Comparison of ENCODE assay signal across 1 cellular context in the genomic region with DNA sequence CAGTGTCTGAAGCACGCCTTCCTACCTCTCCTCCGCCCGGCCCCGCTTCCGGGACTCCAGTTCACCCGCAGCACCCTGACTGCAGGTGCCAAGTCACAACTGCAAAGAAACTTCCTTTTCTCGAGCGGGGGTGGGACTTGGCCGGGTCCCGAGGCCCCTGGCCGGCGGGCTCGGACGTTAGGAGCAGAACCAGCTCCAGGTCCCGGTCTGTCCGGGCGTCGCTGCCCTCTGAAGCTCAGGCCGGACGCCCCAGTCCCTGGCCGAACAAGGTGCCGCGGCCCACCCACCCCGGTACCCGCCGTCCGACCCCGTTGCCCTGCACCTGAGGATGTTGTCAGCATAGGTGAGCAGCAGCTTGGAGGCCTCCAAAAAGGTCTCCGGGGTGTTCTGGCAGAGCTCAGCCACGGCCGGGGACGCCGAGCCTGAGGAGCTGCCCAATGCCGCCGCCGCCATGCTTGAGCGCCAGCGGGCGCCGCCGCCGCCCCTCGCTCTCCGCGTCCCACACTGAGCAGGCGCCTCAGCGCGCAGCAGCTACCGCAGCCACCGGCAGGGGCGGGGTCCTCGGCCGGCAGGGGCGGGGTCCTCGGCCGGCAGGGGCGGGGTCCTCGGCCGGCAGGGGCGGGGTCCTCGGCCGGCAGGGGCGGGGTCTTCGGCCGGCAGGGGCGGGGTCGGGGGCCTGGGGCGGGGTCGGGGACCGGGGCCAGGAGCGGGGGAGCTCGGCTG.
TF ChIP-seq lines count a peak whose summit lies in the region.

A gene with protein sequence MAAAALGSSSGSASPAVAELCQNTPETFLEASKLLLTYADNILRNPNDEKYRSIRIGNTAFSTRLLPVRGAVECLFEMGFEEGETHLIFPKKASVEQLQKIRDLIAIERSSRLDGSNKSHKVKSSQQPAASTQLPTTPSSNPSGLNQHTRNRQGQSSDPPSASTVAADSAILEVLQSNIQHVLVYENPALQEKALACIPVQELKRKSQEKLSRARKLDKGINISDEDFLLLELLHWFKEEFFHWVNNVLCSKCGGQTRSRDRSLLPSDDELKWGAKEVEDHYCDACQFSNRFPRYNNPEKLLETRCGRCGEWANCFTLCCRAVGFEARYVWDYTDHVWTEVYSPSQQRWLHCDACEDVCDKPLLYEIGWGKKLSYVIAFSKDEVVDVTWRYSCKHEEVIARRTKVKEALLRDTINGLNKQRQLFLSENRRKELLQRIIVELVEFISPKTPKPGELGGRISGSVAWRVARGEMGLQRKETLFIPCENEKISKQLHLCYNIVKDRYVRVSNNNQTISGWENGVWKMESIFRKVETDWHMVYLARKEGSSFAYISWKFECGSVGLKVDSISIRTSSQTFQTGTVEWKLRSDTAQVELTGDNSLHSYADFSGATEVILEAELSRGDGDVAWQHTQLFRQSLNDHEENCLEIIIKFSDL (minus strand): TSS at position 506 of the 723 bp plus-strand sequence. CDS start 53 bp downstream, at position 453.

TF ChIP-seq in HepG2, 621 proteins besides CTCF, POLR2A, EP300 and RAD21 (continued from another document and continues in another):
- no peak for TF ChIP-seq ZNF597 (CRISPR knock-in tag; IDR thresholded peaks at IDR 0.05)
- TF ChIP-seq PCBP1 (IDR thresholded peaks at IDR 0.05; ENCODE audit: borderline replicate concordance, low read depth, low read length): no peak
- TF ChIP-seq CAMTA2 (CRISPR knock-in tag; IDR thresholded peaks at IDR 0.05; ENCODE audit: borderline replicate concordance): no peak
- no peak for TF ChIP-seq ZNF570 (CRISPR knock-in tag; IDR thresholded peaks at IDR 0.05; ENCODE audit: borderline replicate concordance)
- no peak for TF ChIP-seq NR2F2 (IDR thresholded peaks at IDR 0.05; ENCODE audit: borderline replicate concordance, low read depth)
- TF ChIP-seq, protein P1, sequence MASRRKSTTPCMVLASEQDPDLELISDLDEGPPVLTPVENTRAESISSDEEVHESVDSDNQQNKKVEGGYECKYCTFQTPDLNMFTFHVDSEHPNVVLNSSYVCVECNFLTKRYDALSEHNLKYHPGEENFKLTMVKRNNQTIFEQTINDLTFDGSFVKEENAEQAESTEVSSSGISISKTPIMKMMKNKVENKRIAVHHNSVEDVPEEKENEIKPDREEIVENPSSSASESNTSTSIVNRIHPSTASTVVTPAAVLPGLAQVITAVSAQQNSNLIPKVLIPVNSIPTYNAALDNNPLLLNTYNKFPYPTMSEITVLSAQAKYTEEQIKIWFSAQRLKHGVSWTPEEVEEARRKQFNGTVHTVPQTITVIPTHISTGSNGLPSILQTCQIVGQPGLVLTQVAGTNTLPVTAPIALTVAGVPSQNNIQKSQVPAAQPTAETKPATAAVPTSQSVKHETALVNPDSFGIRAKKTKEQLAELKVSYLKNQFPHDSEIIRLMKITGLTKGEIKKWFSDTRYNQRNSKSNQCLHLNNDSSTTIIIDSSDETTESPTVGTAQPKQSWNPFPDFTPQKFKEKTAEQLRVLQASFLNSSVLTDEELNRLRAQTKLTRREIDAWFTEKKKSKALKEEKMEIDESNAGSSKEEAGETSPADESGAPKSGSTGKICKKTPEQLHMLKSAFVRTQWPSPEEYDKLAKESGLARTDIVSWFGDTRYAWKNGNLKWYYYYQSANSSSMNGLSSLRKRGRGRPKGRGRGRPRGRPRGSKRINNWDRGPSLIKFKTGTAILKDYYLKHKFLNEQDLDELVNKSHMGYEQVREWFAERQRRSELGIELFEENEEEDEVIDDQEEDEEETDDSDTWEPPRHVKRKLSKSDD (CRISPR knock-in tag; IDR thresholded peaks at IDR 0.05; ENCODE audit: low read depth): peak; percentile 19; the same call in 1 of the 2 replicates
- no peak for TF ChIP-seq ZNF672 (CRISPR knock-in tag; IDR thresholded peaks at IDR 0.05)
- TF ChIP-seq, protein P2, sequence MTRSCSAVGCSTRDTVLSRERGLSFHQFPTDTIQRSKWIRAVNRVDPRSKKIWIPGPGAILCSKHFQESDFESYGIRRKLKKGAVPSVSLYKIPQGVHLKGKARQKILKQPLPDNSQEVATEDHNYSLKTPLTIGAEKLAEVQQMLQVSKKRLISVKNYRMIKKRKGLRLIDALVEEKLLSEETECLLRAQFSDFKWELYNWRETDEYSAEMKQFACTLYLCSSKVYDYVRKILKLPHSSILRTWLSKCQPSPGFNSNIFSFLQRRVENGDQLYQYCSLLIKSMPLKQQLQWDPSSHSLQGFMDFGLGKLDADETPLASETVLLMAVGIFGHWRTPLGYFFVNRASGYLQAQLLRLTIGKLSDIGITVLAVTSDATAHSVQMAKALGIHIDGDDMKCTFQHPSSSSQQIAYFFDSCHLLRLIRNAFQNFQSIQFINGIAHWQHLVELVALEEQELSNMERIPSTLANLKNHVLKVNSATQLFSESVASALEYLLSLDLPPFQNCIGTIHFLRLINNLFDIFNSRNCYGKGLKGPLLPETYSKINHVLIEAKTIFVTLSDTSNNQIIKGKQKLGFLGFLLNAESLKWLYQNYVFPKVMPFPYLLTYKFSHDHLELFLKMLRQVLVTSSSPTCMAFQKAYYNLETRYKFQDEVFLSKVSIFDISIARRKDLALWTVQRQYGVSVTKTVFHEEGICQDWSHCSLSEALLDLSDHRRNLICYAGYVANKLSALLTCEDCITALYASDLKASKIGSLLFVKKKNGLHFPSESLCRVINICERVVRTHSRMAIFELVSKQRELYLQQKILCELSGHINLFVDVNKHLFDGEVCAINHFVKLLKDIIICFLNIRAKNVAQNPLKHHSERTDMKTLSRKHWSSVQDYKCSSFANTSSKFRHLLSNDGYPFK (CRISPR knock-in tag; IDR thresholded peaks at IDR 0.05; ENCODE audit: borderline replicate concordance): peak; percentile 61; the same call in 1 of the 2 replicates
- TF ChIP-seq MIER2 (CRISPR knock-in tag; IDR thresholded peaks at IDR 0.05): no peak
- TF ChIP-seq PRDM4 (CRISPR knock-in tag; IDR thresholded peaks at IDR 0.05; ENCODE audit: borderline replicate concordance): no peak
- TF ChIP-seq TERF1 (CRISPR knock-in tag; IDR thresholded peaks at IDR 0.05): no peak
- TF ChIP-seq KMT2B (CRISPR knock-in tag; IDR thresholded peaks at IDR 0.05): peak; percentile 60
- TF ChIP-seq, protein P3, sequence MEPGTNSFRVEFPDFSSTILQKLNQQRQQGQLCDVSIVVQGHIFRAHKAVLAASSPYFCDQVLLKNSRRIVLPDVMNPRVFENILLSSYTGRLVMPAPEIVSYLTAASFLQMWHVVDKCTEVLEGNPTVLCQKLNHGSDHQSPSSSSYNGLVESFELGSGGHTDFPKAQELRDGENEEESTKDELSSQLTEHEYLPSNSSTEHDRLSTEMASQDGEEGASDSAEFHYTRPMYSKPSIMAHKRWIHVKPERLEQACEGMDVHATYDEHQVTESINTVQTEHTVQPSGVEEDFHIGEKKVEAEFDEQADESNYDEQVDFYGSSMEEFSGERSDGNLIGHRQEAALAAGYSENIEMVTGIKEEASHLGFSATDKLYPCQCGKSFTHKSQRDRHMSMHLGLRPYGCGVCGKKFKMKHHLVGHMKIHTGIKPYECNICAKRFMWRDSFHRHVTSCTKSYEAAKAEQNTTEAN (CRISPR knock-in tag; conservative IDR thresholded peaks at IDR 0.05): peak; percentile 62
- peak; percentile 61 for TF ChIP-seq RBM39 (IDR thresholded peaks at IDR 0.05; ENCODE audit: low read depth, low read length, poor library complexity, severe bottlenecking)
- TF ChIP-seq CENPX (CRISPR knock-in tag; IDR thresholded peaks at IDR 0.05): no peak
- TF ChIP-seq ZNF788 (CRISPR knock-in tag; IDR thresholded peaks at IDR 0.05; ENCODE audit: borderline replicate concordance): peak; percentile 41; the same call in 1 of the 2 replicates
- peak; percentile 57; the same call in 1 of the 2 replicates for TF ChIP-seq NKX3-1 (CRISPR knock-in tag; IDR thresholded peaks at IDR 0.05)
- no peak for TF ChIP-seq ARID2 (CRISPR knock-in tag; IDR thresholded peaks at IDR 0.05; ENCODE audit: borderline replicate concordance)
- no peak for TF ChIP-seq ZNF3 (CRISPR knock-in tag; IDR thresholded peaks at IDR 0.05)
- peak; percentile 53; the same call in 1 of the 2 replicates for TF ChIP-seq DMTF1 (CRISPR knock-in tag; IDR thresholded peaks at IDR 0.05)
- TF ChIP-seq, protein P4, sequence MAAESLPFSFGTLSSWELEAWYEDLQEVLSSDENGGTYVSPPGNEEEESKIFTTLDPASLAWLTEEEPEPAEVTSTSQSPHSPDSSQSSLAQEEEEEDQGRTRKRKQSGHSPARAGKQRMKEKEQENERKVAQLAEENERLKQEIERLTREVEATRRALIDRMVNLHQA (CRISPR knock-in tag; IDR thresholded peaks at IDR 0.05): no peak
- TF ChIP-seq CHD2 (IDR thresholded peaks at IDR 0.05; ENCODE audit: low read depth, low read length): no peak
- TF ChIP-seq KDM5A (IDR thresholded peaks at IDR 0.05; ENCODE audit: borderline replicate concordance, low read length): no peak
- TF ChIP-seq NRL (CRISPR knock-in tag; IDR thresholded peaks at IDR 0.05; ENCODE audit: borderline replicate concordance): peak; percentile 80; the same call in 1 of the 2 replicates
- TF ChIP-seq ZNF432 (CRISPR knock-in tag; IDR thresholded peaks at IDR 0.05; ENCODE audit: borderline replicate concordance): no peak
- TF ChIP-seq ZSCAN5A (CRISPR knock-in tag; IDR thresholded peaks at IDR 0.05; ENCODE audit: borderline replicate concordance): no peak
- 0 out of 2 replicates have a peak, but pooled peaks have one; percentile 20 for TF ChIP-seq MEF2D (CRISPR knock-in tag; IDR thresholded peaks at IDR 0.05)
- TF ChIP-seq, protein P5, sequence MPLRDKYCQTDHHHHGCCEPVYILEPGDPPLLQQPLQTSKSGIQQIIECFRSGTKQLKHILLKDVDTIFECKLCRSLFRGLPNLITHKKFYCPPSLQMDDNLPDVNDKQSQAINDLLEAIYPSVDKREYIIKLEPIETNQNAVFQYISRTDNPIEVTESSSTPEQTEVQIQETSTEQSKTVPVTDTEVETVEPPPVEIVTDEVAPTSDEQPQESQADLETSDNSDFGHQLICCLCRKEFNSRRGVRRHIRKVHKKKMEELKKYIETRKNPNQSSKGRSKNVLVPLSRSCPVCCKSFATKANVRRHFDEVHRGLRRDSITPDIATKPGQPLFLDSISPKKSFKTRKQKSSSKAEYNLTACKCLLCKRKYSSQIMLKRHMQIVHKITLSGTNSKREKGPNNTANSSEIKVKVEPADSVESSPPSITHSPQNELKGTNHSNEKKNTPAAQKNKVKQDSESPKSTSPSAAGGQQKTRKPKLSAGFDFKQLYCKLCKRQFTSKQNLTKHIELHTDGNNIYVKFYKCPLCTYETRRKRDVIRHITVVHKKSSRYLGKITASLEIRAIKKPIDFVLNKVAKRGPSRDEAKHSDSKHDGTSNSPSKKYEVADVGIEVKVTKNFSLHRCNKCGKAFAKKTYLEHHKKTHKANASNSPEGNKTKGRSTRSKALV (CRISPR knock-in tag; IDR thresholded peaks at IDR 0.05): peak; percentile 84; the same call in 1 of the 2 replicates
- no peak for TF ChIP-seq KAT2B (IDR thresholded peaks at IDR 0.05; ENCODE audit: borderline replicate concordance, low read depth, low read length)
- no peak for TF ChIP-seq ZMYM3 (CRISPR knock-in tag; IDR thresholded peaks at IDR 0.05)
- no peak for TF ChIP-seq CEBPB (IDR thresholded peaks at IDR 0.05; ENCODE audit: borderline replicate concordance, low read depth, low read length)
